In genomic region chr4:117755438-117755837, GRCh38 we compare ENCODE assay signal across 37 cellular contexts.
A peak's percentile ranks its signal among the peaks of the same experiment; 100 is the strongest.
DNase-seq lines count a peak whose midpoint lies in the region; ATAC-seq, FAIRE-seq and TF ChIP-seq lines count a peak whose summit lies in the region.
"Had no signal": no experiment of that assay in that cellular context is flagged by ENCODE, and none has a peak within 500 bp of the region (broad histone marks: within the 10 kb centered on the region; RNA-seq: fewer than 3 reads in every experiment).

No MANE protein-coding gene starts in this region.

- H3K27ac ChIP-seq in small intestine (ENCODE audit: low read depth in 1 of 2, low read length in 1 of 2), result no peak overlapping the region
- no peak overlapping the region for H3K27ac ChIP-seq in dorsolateral prefrontal cortex
- H3K27ac ChIP-seq: 22Rv1; A549; BLaER1; BLaER1 treated with 17β-estradiol and CSF1 and Interleukin-3, amounts not matched to agents 10 nM and 100 nM; C4-2B had no signal

- intact Hi-C loops in left colon (cut with DNase I, micrococcal nuclease), result no loop called here
- intact Hi-C loops in mucosa of descending colon (cut with DNase I, micrococcal nuclease), result no loop called here
- intact Hi-C loops in dorsolateral prefrontal cortex (cut with DNase I), result no loop called here

- H3K27ac Mint-ChIP-seq in T-helper 2 cell treated with Interferon-gamma antibody and Interleukin-4, amounts not matched to agents 5 μg/mL and 100 μg/mL, for 36 hours, result no peak overlapping the region
- H3K27ac Mint-ChIP-seq: B cell; CD14-positive monocyte; CD4-positive, alpha-beta memory T cell; CD4-positive, alpha-beta T cell; CD4-positive, CD25-positive, alpha-beta regulatory T cell; CD8-positive, alpha-beta memory T cell; CD8-positive, alpha-beta T cell had no signal

- no peaks in the 10 kb centered on the region for H3K27me3 Mint-ChIP-seq in T-helper 2 cell treated with Interferon-gamma antibody and Interleukin-4, amounts not matched to agents 5 μg/mL and 100 μg/mL, for 36 hours (ENCODE audit: low read depth)
- H3K27me3 Mint-ChIP-seq: B cell; CD4-positive, alpha-beta memory T cell; CD4-positive, alpha-beta T cell; CD4-positive, CD25-positive, alpha-beta regulatory T cell; CD8-positive, alpha-beta memory T cell had no signal

- no peak for FAIRE-seq in small intestine (lab: Jason Lieb, UNC)
- FAIRE-seq in frontal cortex (lab: Jason Lieb, UNC), result no peak
- FAIRE-seq: A204.1, A549, D721Med had no signal

- H3K4me3 Mint-ChIP-seq in T-helper 2 cell treated with Interferon-gamma antibody and Interleukin-4, amounts not matched to agents 5 μg/mL and 100 μg/mL, for 36 hours, result no peak overlapping the region
- H3K4me3 Mint-ChIP-seq: B cell; CD14-positive monocyte; CD4-positive, alpha-beta memory T cell; CD4-positive, alpha-beta T cell; CD4-positive, CD25-positive, alpha-beta regulatory T cell; CD8-positive, alpha-beta memory T cell; CD8-positive, alpha-beta T cell had no signal

- WGBS in small intestine, 3 donors, result 3 to 35% (median 29%) methylated on average over 1 of the region's 1 CpG

- DNase-seq in MV-4-11 (lab: John Stamatoyannopoulos, UW), result peak; percentile 11
- DNase-seq in left colon, result no peak
- DNase-seq in mucosa of descending colon, result peak in 1 of 3 donors; percentile 26
- DNase-seq in small intestine, result peak; percentile 66
- DNase-seq in T-helper 2 cell treated with Interferon-gamma antibody and Interleukin-4, amounts not matched to agents 5 μg/mL and 100 μg/mL, for 36 hours (ENCODE audit: low spot score), result no peak
- DNase-seq in frontal cortex (ENCODE audit: low spot score in 2 of 2), result no peak
- no peak for DNase-seq in dorsolateral prefrontal cortex
- DNase-seq: 8988T; ACHN; AML-193; BE2C; C1 segment of cervical spinal cord; Caco-2; Calu3; CD4-positive, alpha-beta memory T cell; CD4-positive, alpha-beta T cell; CD4-positive, CD25-positive, alpha-beta regulatory T cell; CD8-positive, alpha-beta memory T cell; CD8-positive, alpha-beta T cell; COR-L47; DMS 273 treated with DMSO at 0.1 percent for 48 hours; DMS153; DMS53; DMS79; DMS79 treated with DMSO at 0.1 percent for 48 hours; DND-41; EL had no signal

- TF ChIP-seq CTCF in mucosa of descending colon (IDR thresholded peaks at IDR 0.05), result no peak
- no peak for TF ChIP-seq CTCF in dorsolateral prefrontal cortex (IDR thresholded peaks at IDR 0.05 in 54 of 56, conservative IDR thresholded peaks at IDR 0.05 in 2 of 56; ENCODE audit: low read depth in 1 of 56, partially characterized antibody in 56 of 56)

- no peaks in the 10 kb centered on the region for H3K36me3 ChIP-seq in mucosa of descending colon (ENCODE audit: low read depth)
- no peaks in the 10 kb centered on the region for H3K36me3 ChIP-seq in small intestine (ENCODE audit: control insufficient read depth in 2 of 2, insufficient read depth in 2 of 2, low read length in 2 of 2)
- H3K36me3 ChIP-seq: BE2C; BLaER1; BLaER1 treated with 17β-estradiol and CSF1 and Interleukin-3, amounts not matched to agents 10 nM and 100 nM had no signal

- no peaks in the 10 kb centered on the region for H3K36me3 Mint-ChIP-seq in T-helper 2 cell treated with Interferon-gamma antibody and Interleukin-4, amounts not matched to agents 5 μg/mL and 100 μg/mL, for 36 hours (ENCODE audit: low read depth)
- H3K36me3 Mint-ChIP-seq: CD14-positive monocyte; CD4-positive, alpha-beta memory T cell; CD4-positive, CD25-positive, alpha-beta regulatory T cell; CD8-positive, alpha-beta memory T cell; CD8-positive, alpha-beta T cell had no signal

- no peaks in the 10 kb centered on the region for H3K4me1 ChIP-seq in mucosa of descending colon (ENCODE audit: low read depth)
- no peaks in the 10 kb centered on the region for H3K4me1 ChIP-seq in small intestine (ENCODE audit: control insufficient read depth in 2 of 2, insufficient read depth in 1 of 2, low read depth in 1 of 2, low read length in 1 of 2)
- H3K4me1 ChIP-seq: A549; BE2C; BLaER1; BLaER1 treated with 17β-estradiol and CSF1 and Interleukin-3, amounts not matched to agents 10 nM and 100 nM; Caco-2 had no signal

- peaks cover 7% of the 10 kb centered on the region for H3K9me3 Mint-ChIP-seq in T-helper 2 cell treated with Interferon-gamma antibody and Interleukin-4, amounts not matched to agents 5 μg/mL and 100 μg/mL, for 36 hours

- H3K27me3 ChIP-seq in small intestine (ENCODE audit: control insufficient read depth in 2 of 2, insufficient read depth in 2 of 2, low read length in 2 of 2) (no peaks in the 10 kb centered on the region), dorsolateral prefrontal cortex (no peaks in the 10 kb centered on the region)
- H3K27me3 ChIP-seq: BE2C; BLaER1; BLaER1 treated with 17β-estradiol and CSF1 and Interleukin-3, amounts not matched to agents 10 nM and 100 nM had no signal

- ATAC-seq in left colon, result peak; percentile 83
- peak; percentile 33 for ATAC-seq in mucosa of descending colon
- no peak for ATAC-seq in HG02571 (IDR thresholded peaks at IDR 0.05; ENCODE audit: unreplicated experiment)
- ATAC-seq: A549; CD8-positive, alpha-beta T cell had no signal

- no peak overlapping the region for H3K4me3 ChIP-seq in mucosa of descending colon
- no peak overlapping the region for H3K4me3 ChIP-seq in small intestine (ENCODE audit: low read depth in 1 of 2, low read length in 2 of 2)
- H3K4me3 ChIP-seq in dorsolateral prefrontal cortex, result no peak overlapping the region
- H3K4me3 ChIP-seq: A549; BLaER1; BLaER1 treated with 17β-estradiol and CSF1 and Interleukin-3, amounts not matched to agents 10 nM and 100 nM had no signal

- H3K9me3 ChIP-seq in mucosa of descending colon, result no peaks in the 10 kb centered on the region
- no peaks in the 10 kb centered on the region for H3K9me3 ChIP-seq in small intestine (ENCODE audit: control insufficient read depth, low read depth)
- H3K9me3 ChIP-seq: A549, BE2C, BLaER1, Caco-2 had no signal

- H3K4me1 Mint-ChIP-seq in T-helper 2 cell treated with Interferon-gamma antibody and Interleukin-4, amounts not matched to agents 5 μg/mL and 100 μg/mL, for 36 hours (ENCODE audit: low read depth), result no peaks in the 10 kb centered on the region
- H3K4me1 Mint-ChIP-seq: B cell; CD14-positive monocyte; CD4-positive, alpha-beta memory T cell; CD4-positive, CD25-positive, alpha-beta regulatory T cell; CD8-positive, alpha-beta memory T cell had no signal

Comparison
In these comparisons a context has a peak if more than half of its experiments do, and no peak if none do; other contexts are left out.
1. DNase-seq: peak in MV-4-11 (single experiment) and small intestine (single experiment); none in left colon (0 of 2), T-helper 2 cell treated with Interferon-gamma antibody and Interleukin-4, amounts not matched to agents 5 μg/mL and 100 μg/mL, for 36 hours (single experiment), frontal cortex (0 of 2) and dorsolateral prefrontal cortex (0 of 10).